8 cellular contexts compared by ENCODE assay signal in genomic region chr3:37990527-37990926, GRCh38. TPM values are rescaled to one million over a fixed set of nuclear protein-coding genes. Genes with fewer than 3 reads are reported as not detected.
DNase-seq lines count a peak whose midpoint lies in the region; ATAC-seq and TF ChIP-seq lines count a peak whose summit lies in the region.

Gene VILL, plus strand, starts transcription at chr3:37990786. Its CDS starts 2,887 bp downstream, at chr3:37993673.

- no peaks in the 10 kb centered on the region for H3K9me3 ChIP-seq in Caco-2

- H3K36me3 Mint-ChIP-seq in Caco-2 (ENCODE audit: insufficient read depth, unreplicated experiment) (peaks cover 48% of the 10 kb centered on the region), nephron progenitor cell (ENCODE audit: low read depth) (peaks cover 3% of the 10 kb centered on the region)

- H3K4me1 Mint-ChIP-seq in Caco-2 (ENCODE audit: low read depth, unreplicated experiment) = peaks cover 67% of the 10 kb centered on the region
- peaks cover 43% of the 10 kb centered on the region for H3K4me1 Mint-ChIP-seq in nephron progenitor cell

- intact Hi-C loops in Caco-2 (cut with micrococcal nuclease; ENCODE audit: unreplicated experiment) = no loop called here

- no TSS peak for BruUV-seq in Caco-2 (replicated peaks; lab: Mats Ljungman, UMichigan)

- no peak within 1 kb of the TSS for H3K27ac ChIP-seq in substantia nigra (ENCODE audit: low read depth, low read length, poor library complexity, severe bottlenecking)

- H3K4me3 Mint-ChIP-seq in Caco-2 (ENCODE audit: unreplicated experiment) (peak within 1 kb of the TSS; percentile 40), nephron progenitor cell (no peak within 1 kb of the TSS)

- peak within 1 kb of the TSS; percentile 24; the same call in 1 of the 2 replicates for H3K4me3 ChIP-seq in Caco-2 (ENCODE audit: low read depth, low read length)

- peak; percentile 31 for ATAC-seq in esophagus mucosa

- H3K36me3 ChIP-seq in Caco-2 (ENCODE audit: control insufficient read depth, insufficient read depth, low read length) = no peaks in the 10 kb centered on the region

- H3K27ac Mint-ChIP-seq in Caco-2 (ENCODE audit: unreplicated experiment) = peak within 1 kb of the TSS; percentile 100
- H3K27ac Mint-ChIP-seq in nephron progenitor cell = peak within 1 kb of the TSS; percentile 4

- H3K27me3 Mint-ChIP-seq in Caco-2 (ENCODE audit: insufficient read depth, unreplicated experiment) (no peaks in the 10 kb centered on the region), nephron progenitor cell (ENCODE audit: low read depth, poor library complexity) (peaks cover 38% of the 10 kb centered on the region)

- CTCF ChIA-PET in Caco-2 (lab: Charles Lee) = no interaction called here

- H3K9me3 Mint-ChIP-seq in Caco-2 (ENCODE audit: unreplicated experiment) (no peaks in the 10 kb centered on the region), nephron progenitor cell (no peaks in the 10 kb centered on the region)

- peaks cover 90% of the 10 kb centered on the region for H3K4me1 ChIP-seq in Caco-2

- no peaks in the 10 kb centered on the region for H3K27me3 ChIP-seq in Caco-2 (replicated peaks; ENCODE audit: control insufficient read depth, insufficient read depth, low read length)

- DNase-seq in Caco-2 = peak in 1 of 2 experiments; percentile 24
- peak; percentile 32 for DNase-seq in NCI-H510A (lab: John Stamatoyannopoulos, UW)
- DNase-seq in nephron progenitor cell = no peak
- DNase-seq in RPMI8226 = no peak
- no peak for DNase-seq in hippocampal formation (lab: John Stamatoyannopoulos, UW)
- no peak for DNase-seq in globus pallidus (ENCODE audit: low spot score)
- no peak for DNase-seq in substantia nigra (lab: John Stamatoyannopoulos, UW)

- no peak for TF ChIP-seq CTCF in Caco-2 (IDR thresholded peaks at IDR 0.05; ENCODE audit: insufficient read depth in 1 of 2, low read depth in 1 of 2, low read length in 1 of 2, severe bottlenecking in 1 of 2, unreplicated experiment in 1 of 2)
- no peak for TF ChIP-seq CTCF in nephron progenitor cell (IDR thresholded peaks at IDR 0.05)

- POLR2A ChIA-PET in Caco-2 (lab: Charles Lee) = no interaction called here

RNA-seq across cellular contexts. Expression of gene VILL, which starts in this region (rescaled TPM):
- total RNA-seq in Caco-2 (2022) = 11.7 and 12.2 TPM in 2 replicates
- total RNA-seq in esophagus mucosa = 6.1 TPM
